In genomic region chr5:80641353-80641752, GRCh38 we compare ENCODE assay signal across 32 cellular contexts.
"Had no signal": no experiment of that assay in that cellular context is flagged by ENCODE, and none has a peak within 500 bp of the region (broad histone marks: within the 10 kb centered on the region; RNA-seq: fewer than 3 reads in every experiment).

No MANE protein-coding gene starts in this region.

- H3K4me1 Mint-ChIP-seq: immature natural killer cell, neural progenitor cell had no signal

- H3K27me3 Mint-ChIP-seq: naive thymus-derived CD4-positive, alpha-beta T cell; natural killer cell treated with Interleukin-12 subunit alpha and Interleukin-12 subunit beta and Interleukin-15 and Interleukin-18, amount 100 ng/mL, for 72 hours; stimulated activated naive CD8-positive, alpha-beta T cell treated with anti-CD3 and anti-CD28 coated beads, Interleukin-15, Interleukin-2, amounts not matched to agents 100 ng/mL and 50 ng/mL, for 24 hours had no signal

- H3K27ac Mint-ChIP-seq: natural killer cell treated with Interleukin-12 subunit alpha and Interleukin-12 subunit beta and Interleukin-15 and Interleukin-18, amount 100 ng/mL, for 72 hours; neural progenitor cell; stimulated activated naive CD8-positive, alpha-beta T cell treated with anti-CD3 and anti-CD28 coated beads, Interleukin-15, Interleukin-2, amounts not matched to agents 100 ng/mL and 50 ng/mL, for 24 hours had no signal

- DNase-seq: hypothalamus; immature natural killer cell; kidney; left colon; left lung; lower lobe of right lung; mesendoderm; midbrain; mucosa of descending colon; naive thymus-derived CD4-positive, alpha-beta T cell; occipital lobe; posterior cingulate gyrus; retina; right cardiac atrium; stimulated activated CD4-positive, alpha-beta T cell treated with anti-CD3 and anti-CD28 coated beads, Interleukin-12 subunit alpha, Interleukin-12 subunit beta, amount 100 ng/mL, for 4 hours; stimulated activated CD4-positive, alpha-beta T cell treated with anti-CD3 and anti-CD28 coated beads, Interleukin-15, amount 100 ng/mL, for 24 hours; stimulated activated CD4-positive, alpha-beta T cell treated with anti-CD3 and anti-CD28 coated beads, Interleukin-2, amount 100 ng/mL, for 24 hours; stimulated activated CD4-positive, alpha-beta T cell treated with anti-CD3 and anti-CD28 coated beads, Interleukin-4, amount 100 ng/mL, for 1 hour; stimulated activated naive CD4-positive, alpha-beta T cell; tibial artery; trophoblast cell; uterus had no signal

- H3K9ac ChIP-seq: neural progenitor cell had no signal

- H3K4me3 Mint-ChIP-seq: immature natural killer cell; naive thymus-derived CD4-positive, alpha-beta T cell; natural killer cell treated with Interleukin-12 subunit alpha and Interleukin-12 subunit beta and Interleukin-15 and Interleukin-18, amount 100 ng/mL, for 72 hours; neural progenitor cell; stimulated activated naive CD8-positive, alpha-beta T cell treated with anti-CD3 and anti-CD28 coated beads, Interleukin-15, Interleukin-2, amounts not matched to agents 100 ng/mL and 50 ng/mL, for 24 hours had no signal

- H3K4me3 ChIP-seq: left lung, lower lobe of right lung, mucosa of descending colon, neural progenitor cell, prostate gland, skin epidermis, suprapubic skin, thoracic aorta, tibial artery, uterus had no signal

- H3K9me3 Mint-ChIP-seq: immature natural killer cell; natural killer cell treated with Interleukin-12 subunit alpha and Interleukin-12 subunit beta and Interleukin-15 and Interleukin-18, amount 100 ng/mL, for 72 hours; stimulated activated naive CD8-positive, alpha-beta T cell treated with anti-CD3 and anti-CD28 coated beads, Interleukin-15, Interleukin-2, amounts not matched to agents 100 ng/mL and 50 ng/mL, for 24 hours had no signal

- H3K27me3 ChIP-seq: left lung, neural progenitor cell, neutrophil, suprapubic skin, tibial artery, uterus had no signal

- H3K9me3 ChIP-seq: left lung, lower lobe of right lung, mucosa of descending colon, neutrophil, prostate gland, suprapubic skin, thoracic aorta, tibial artery, uterus had no signal

- H3K27ac ChIP-seq: left lung, lower lobe of right lung, neural progenitor cell, neutrophil, prostate gland, skin epidermis, suprapubic skin, thoracic aorta, tibial artery, uterus had no signal

- ATAC-seq: left colon; left lung; lower lobe of right lung; mucosa of descending colon; naive thymus-derived CD4-positive, alpha-beta T cell; natural killer cell treated with Interleukin-12 subunit alpha and Interleukin-12 subunit beta and Interleukin-15 and Interleukin-18, amount 100 ng/mL, for 72 hours; right cardiac atrium; sciatic nerve had no signal

- FAIRE-seq: islet of Langerhans, kidney had no signal

- H3K36me3 ChIP-seq: prostate gland, thoracic aorta, uterus had no signal

- H3K4me1 ChIP-seq: left lung, lower lobe of right lung, neural progenitor cell, prostate gland, suprapubic skin, tibial artery, uterus had no signal
